22 cellular contexts compared by ENCODE assay signal in the genomic region with DNA sequence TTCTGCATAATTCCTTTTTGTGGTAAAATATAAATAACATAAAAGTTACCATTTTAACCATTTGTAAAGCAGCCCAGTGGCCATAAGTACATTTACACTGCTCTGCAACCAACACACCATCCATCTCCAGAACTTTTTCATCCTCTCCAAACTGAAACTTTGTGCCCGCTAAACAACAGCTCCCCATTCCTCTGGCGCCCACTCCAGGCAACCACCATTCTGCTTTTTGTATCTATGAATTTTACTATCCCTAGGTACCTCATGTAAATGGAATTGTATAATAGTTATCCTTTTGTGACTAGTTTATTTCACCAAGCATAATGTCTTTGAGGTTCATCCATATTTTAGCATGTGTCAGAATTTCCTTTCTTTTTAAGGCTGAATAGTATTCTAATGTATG.
"Had no signal": no experiment of that assay in that cellular context is flagged by ENCODE, and none has a peak within 500 bp of the region (broad histone marks: within the 10 kb centered on the region; RNA-seq: fewer than 3 reads in every experiment).

No MANE protein-coding gene starts in this region.

- H3K4me1 ChIP-seq: colonic mucosa, esophagus muscularis mucosa, foreskin keratinocyte, gastroesophageal sphincter, left lung, lower lobe of right lung had no signal

- DNase-seq: colonic mucosa; cortex of kidney; effector CD8-positive, alpha-beta T cell; foreskin keratinocyte; heart left ventricle; hypothalamus; left cardiac atrium; left lung; left ventricle myocardium superior; lower lobe of right lung; mesenchymal stem cell; mucosa of descending colon; naive B cell had no signal

- H2AFZ ChIP-seq: hepatocyte had no signal

- H3K9me3 ChIP-seq: colonic mucosa, esophagus muscularis mucosa, gastroesophageal sphincter, heart left ventricle, left lung, lower lobe of right lung, mucosa of descending colon had no signal

- H3K9me3 Mint-ChIP-seq: dendritic cell treated with granulocyte-macrophage colony-stimulating factor and Interleukin-4, amounts not matched to agents 40 ng/mL and 50 ng/mL, for 4 days; mesothelial cell of epicardium; naive B cell had no signal

- H3K27me3 ChIP-seq: colonic mucosa, esophagus muscularis mucosa, foreskin keratinocyte, gastroesophageal sphincter, heart left ventricle, hepatocyte, left lung had no signal

- ATAC-seq: foreskin keratinocyte, gastroesophageal sphincter, heart left ventricle, left cardiac atrium, left lung, left ventricle myocardium superior, lower lobe of right lung, mucosa of descending colon had no signal

- H3K4me3 ChIP-seq: colonic mucosa, esophagus muscularis mucosa, gastroesophageal sphincter, heart left ventricle, hepatocyte, left lung, lower lobe of right lung, mucosa of descending colon had no signal

- H3K27me3 Mint-ChIP-seq: dendritic cell treated with granulocyte-macrophage colony-stimulating factor and Interleukin-4, amounts not matched to agents 40 ng/mL and 50 ng/mL, for 4 days; naive B cell had no signal

- H3K27ac Mint-ChIP-seq: dendritic cell treated with granulocyte-macrophage colony-stimulating factor and Interleukin-4, amounts not matched to agents 40 ng/mL and 50 ng/mL, for 4 days; mesothelial cell of epicardium had no signal

- FAIRE-seq: endothelial cell of umbilical vein, frontal cortex, islet of Langerhans, keratinocyte had no signal

- H3K4me1 Mint-ChIP-seq: mesothelial cell of epicardium had no signal

- H3K36me3 ChIP-seq: colonic mucosa had no signal

- H3K79me2 ChIP-seq: hepatocyte had no signal

- H3K4me3 Mint-ChIP-seq: dendritic cell treated with granulocyte-macrophage colony-stimulating factor and Interleukin-4, amounts not matched to agents 40 ng/mL and 50 ng/mL, for 4 days; mesothelial cell of epicardium; naive B cell had no signal

- H3K4me2 ChIP-seq: hepatocyte had no signal

- H3K27ac ChIP-seq: colonic mucosa, esophagus muscularis mucosa, foreskin keratinocyte, gastroesophageal sphincter, heart left ventricle, hepatocyte, left lung, lower lobe of right lung had no signal
